ENCODE assay signal across 1 cellular context in the genomic region with DNA sequence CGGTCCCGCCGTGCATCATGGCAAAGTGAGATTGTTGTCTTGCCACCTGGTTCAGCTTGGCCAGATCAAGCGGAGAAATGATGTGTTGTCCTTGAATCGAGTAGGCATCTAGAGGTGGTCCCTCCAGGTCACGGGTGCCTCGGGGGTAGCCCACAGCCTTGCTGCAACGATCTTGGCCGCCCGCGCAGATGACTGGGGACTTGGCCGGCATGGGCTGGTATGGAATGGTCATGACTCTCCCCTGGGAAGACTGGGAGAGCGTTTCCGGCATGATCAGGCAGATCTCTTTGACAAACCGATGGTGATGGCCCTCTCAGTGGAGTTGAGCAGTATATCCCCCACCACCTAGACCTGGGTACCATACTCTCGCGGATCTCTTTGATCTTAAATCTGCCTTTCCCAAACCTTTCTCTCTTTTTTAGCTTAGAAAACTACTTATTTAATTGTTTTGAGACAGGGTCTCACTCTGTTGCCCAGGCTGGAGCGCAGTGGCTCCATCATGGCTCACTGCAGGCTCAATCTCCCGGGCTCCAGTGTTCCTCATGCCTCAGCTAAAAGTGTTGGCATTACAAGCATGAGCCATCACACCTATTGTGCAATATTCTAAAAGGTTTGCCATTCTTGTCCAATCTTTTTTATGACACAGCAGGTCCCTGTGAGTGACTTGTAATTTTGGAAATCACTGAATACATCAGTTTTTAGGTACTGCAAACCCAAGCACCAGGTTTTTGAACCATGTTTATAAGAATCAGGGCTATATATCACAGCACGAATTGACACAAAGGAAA.
TF ChIP-seq lines count a peak whose summit lies in the region.

No MANE protein-coding gene starts in this region.

TF ChIP-seq in H1, 55 proteins besides CTCF, POLR2A, EP300 and RAD21:
- TF ChIP-seq EGR1 (IDR thresholded peaks at IDR 0.05; ENCODE audit: borderline replicate concordance, low read depth, low read length): no peak
- peak; percentile 66; the same call in 1 of the 2 replicates for TF ChIP-seq CEBPB (IDR thresholded peaks at IDR 0.05; ENCODE audit: low read depth, low read length)
- 0 out of 2 replicates have a peak, but pooled peaks have one; percentile 42 for TF ChIP-seq POLR2AphosphoS5 (IDR thresholded peaks at IDR 0.05; ENCODE audit: low read depth, low read length)
- no peak for TF ChIP-seq POU5F1 (IDR thresholded peaks at IDR 0.05; ENCODE audit: low read depth, low read length)
